ENCODE assay signal across 20 cellular contexts in genomic region chr12:129887047-129887568, GRCh38. TPM values are rescaled to one million over a fixed set of nuclear protein-coding genes. Genes with fewer than 3 reads are reported as not detected.
DNase-seq lines count a peak whose midpoint lies in the region; ATAC-seq and TF ChIP-seq lines count a peak whose summit lies in the region.
"Had no signal": no experiment of that assay in that cellular context is flagged by ENCODE, and none has a peak within 500 bp of the region (broad histone marks: within the 10 kb centered on the region; RNA-seq: fewer than 3 reads in every experiment).

No MANE protein-coding gene starts in this region.

- no peaks in the 10 kb centered on the region for H3K27me3 Mint-ChIP-seq in H9 (ENCODE audit: low read depth)
- H3K27me3 Mint-ChIP-seq: dendritic cell treated with granulocyte-macrophage colony-stimulating factor and Interleukin-4, amounts not matched to agents 40 ng/mL and 50 ng/mL, for 4 days; stimulated activated naive CD8-positive, alpha-beta T cell treated with anti-CD3 and anti-CD28 coated beads, Interleukin-15, amount 100 ng/mL, for 72 hours had no signal

- H4K5ac ChIP-seq in H9 (ENCODE audit: insufficient read length, low read depth, low read length) (no peak overlapping the region), mesendoderm (ENCODE audit: low read length) (no peak overlapping the region)

- H3K4me3 ChIP-seq in astrocyte of the spinal cord (ENCODE audit: low read depth, low read length): no peak overlapping the region
- H3K4me3 ChIP-seq in mesendoderm (ENCODE audit: low read length): no peak overlapping the region

- no peaks in the 10 kb centered on the region for H3K79me1 ChIP-seq in H9 (ENCODE audit: insufficient read depth, low read depth, low read length, poor library complexity, severe bottlenecking)
- peaks cover 2% of the 10 kb centered on the region for H3K79me1 ChIP-seq in mesendoderm (ENCODE audit: low read length)

- H3K27me3 ChIP-seq in H9 (ENCODE audit: insufficient read depth, low read length) (no peaks in the 10 kb centered on the region), mesendoderm (ENCODE audit: insufficient read depth, low read length, poor library complexity) (no peaks in the 10 kb centered on the region)
- H3K27me3 ChIP-seq: BE2C had no signal

- no peak overlapping the region for H3K27ac ChIP-seq in H9 (ENCODE audit: insufficient read length, low read depth, low read length)
- no peak overlapping the region for H3K27ac ChIP-seq in mesendoderm (ENCODE audit: low read depth, low read length)
- H3K27ac ChIP-seq: KMS-11 had no signal

- DNase-seq in H9 (no peak), NCI-H2196 treated with DMSO at 0.1 percent for 48 hours (lab: John Stamatoyannopoulos, UW; ENCODE audit: unreplicated experiment) (peak; percentile 87), astrocyte of the spinal cord (ENCODE audit: low read depth, low spot score) (peak; percentile 62), mesendoderm (peak; percentile 30), AML-193 (lab: John Stamatoyannopoulos, UW) (no peak)
- DNase-seq: activated CD4-positive, alpha-beta T cell treated with anti-CD3 and anti-CD28 coated beads, Interleukin-2, amount 50 U/mL, for 48 hours; activated T-cell treated with anti-CD3 and anti-CD28 coated beads, Interleukin-2, amount 50 U/mL, for 72 hours; amniotic stem cell; BE2C; HCEC 1CT; naive thymus-derived CD4-positive, alpha-beta T cell; NCI-H1694; SK-N-SH; stimulated activated naive CD8-positive, alpha-beta T cell treated with anti-CD3 and anti-CD28 coated beads, Interleukin-15, amount 100 ng/mL, for 72 hours had no signal

- no peaks in the 10 kb centered on the region; the same call in 1 of the 2 replicates for H3K4me1 ChIP-seq in H9 (ENCODE audit: insufficient read depth, low read length)
- H3K4me1 ChIP-seq in mesendoderm (ENCODE audit: control insufficient read depth, low read depth, low read length): peaks cover 3% of the 10 kb centered on the region
- H3K4me1 ChIP-seq: BE2C had no signal

- no peaks in the 10 kb centered on the region for H4K20me1 ChIP-seq in H9 (ENCODE audit: control insufficient read depth, insufficient read depth, insufficient read length)

- TF ChIP-seq CTCF in H9 (conservative IDR thresholded peaks at IDR 0.05): no peak
- no peak for TF ChIP-seq CTCF in astrocyte of the spinal cord (IDR thresholded peaks at IDR 0.05; ENCODE audit: low read depth, low read length)

- H3K56ac ChIP-seq in H9 (ENCODE audit: insufficient read length, low read depth, low read length) (no peak overlapping the region), mesendoderm (ENCODE audit: low read length) (no peak overlapping the region)

- H3K4me3 Mint-ChIP-seq in H9: no peak overlapping the region
- H3K4me3 Mint-ChIP-seq: activated T-cell treated with anti-CD3 and anti-CD28 coated beads, Interleukin-2, amount 50 U/mL, for 72 hours; dendritic cell treated with granulocyte-macrophage colony-stimulating factor and Interleukin-4, amounts not matched to agents 40 ng/mL and 50 ng/mL, for 4 days; naive thymus-derived CD4-positive, alpha-beta T cell; stimulated activated naive CD8-positive, alpha-beta T cell treated with anti-CD3 and anti-CD28 coated beads, Interleukin-15, amount 100 ng/mL, for 72 hours had no signal

- H3K9me3 Mint-ChIP-seq in H9: no peaks in the 10 kb centered on the region
- H3K9me3 Mint-ChIP-seq: dendritic cell treated with granulocyte-macrophage colony-stimulating factor and Interleukin-4, amounts not matched to agents 40 ng/mL and 50 ng/mL, for 4 days; stimulated activated naive CD8-positive, alpha-beta T cell treated with anti-CD3 and anti-CD28 coated beads, Interleukin-15, amount 100 ng/mL, for 72 hours had no signal

- no peak overlapping the region for H4K91ac ChIP-seq in H9 (ENCODE audit: insufficient read length, low read depth, low read length)

- in situ Hi-C loops in astrocyte of the spinal cord (cut with HindIII; ENCODE audit: low sequenced_read_pairs): no loop called here

- H3K18ac ChIP-seq in H9 (ENCODE audit: insufficient read length, low read depth, low read length) (no peak overlapping the region), mesendoderm (ENCODE audit: low read length) (no peak overlapping the region)

- H3K14ac ChIP-seq in H9 (ENCODE audit: insufficient read depth, low read length): no peak overlapping the region

- peak overlapping the region in 2 of 3 experiments; percentile 9 to 71; a peak in 3 of 7 replicates for H3K27ac Mint-ChIP-seq in H9
- H3K27ac Mint-ChIP-seq: activated T-cell treated with anti-CD3 and anti-CD28 coated beads, Interleukin-2, amount 50 U/mL, for 72 hours; dendritic cell treated with granulocyte-macrophage colony-stimulating factor and Interleukin-4, amounts not matched to agents 40 ng/mL and 50 ng/mL, for 4 days; naive thymus-derived CD4-positive, alpha-beta T cell; stimulated activated naive CD8-positive, alpha-beta T cell treated with anti-CD3 and anti-CD28 coated beads, Interleukin-15, amount 100 ng/mL, for 72 hours had no signal

- no peak overlapping the region for H3T11ph ChIP-seq in H9 (ENCODE audit: low read length)

- no peak overlapping the region for H2AFZ ChIP-seq in H9 (ENCODE audit: low read length)

- no CpG with 5 or more reads among the region's 6 CpGs for WGBS in H9 (ENCODE audit: extremely low coverage, insufficient read length, low lambda C conversion rate)
- WGBS in mesendoderm (ENCODE audit: extremely low coverage, insufficient coverage, low lambda C conversion rate): no CpG with 5 or more reads among the region's 6 CpGs

- H2BK12ac ChIP-seq in H9 (ENCODE audit: insufficient read length, low read depth, low read length): no peak overlapping the region

- H2AK5ac ChIP-seq in H9 (ENCODE audit: insufficient read length, low read length): no peak overlapping the region
- no peak overlapping the region for H2AK5ac ChIP-seq in mesendoderm (ENCODE audit: low read length)

- peaks cover 11 to 12% of the 10 kb centered on the region in 2 experiments; a peak in 3 of 4 replicates for H3K4me1 Mint-ChIP-seq in H9
- H3K4me1 Mint-ChIP-seq: naive thymus-derived CD4-positive, alpha-beta T cell; stimulated activated naive CD8-positive, alpha-beta T cell treated with anti-CD3 and anti-CD28 coated beads, Interleukin-15, amount 100 ng/mL, for 72 hours had no signal

- no peaks in the 10 kb centered on the region for H3K23me2 ChIP-seq in H9 (ENCODE audit: insufficient read length, low read depth, low read length, poor library complexity, severe bottlenecking)

- no peaks in the 10 kb centered on the region for H3K9me3 ChIP-seq in H9 (ENCODE audit: control insufficient read depth, low read depth, low read length)
- H3K9me3 ChIP-seq: BE2C, SK-N-SH had no signal

- H2BK120ac ChIP-seq in H9 (ENCODE audit: low read depth, low read length, poor library complexity, severe bottlenecking) (no peak overlapping the region), mesendoderm (ENCODE audit: low read depth, low read length) (no peak overlapping the region)

- no peak overlapping the region for H2BK15ac ChIP-seq in H9 (ENCODE audit: low read depth, low read length)
- no peak overlapping the region for H2BK15ac ChIP-seq in mesendoderm (replicated peaks; ENCODE audit: low read depth)

- H3K23ac ChIP-seq in H9 (ENCODE audit: insufficient read length, low read depth, low read length) (no peak overlapping the region), mesendoderm (ENCODE audit: low read length) (no peak overlapping the region)

- H3K36me3 Mint-ChIP-seq in H9 (ENCODE audit: insufficient read depth in 1 of 3, low read depth in 3 of 3): peaks cover 3 to 13% (median 4%) of the 10 kb centered on the region in 3 experiments; a peak in 5 of 7 replicates
- H3K36me3 Mint-ChIP-seq: naive thymus-derived CD4-positive, alpha-beta T cell had no signal

- H3K4ac ChIP-seq in H9 (ENCODE audit: low read depth, low read length) (no peak overlapping the region), mesendoderm (ENCODE audit: low read depth, low read length) (no peak overlapping the region)

- H4K8ac ChIP-seq in H9 (replicated peaks; ENCODE audit: insufficient read length, low read depth, low read length) (no peak overlapping the region), mesendoderm (ENCODE audit: low read depth, low read length) (no peak overlapping the region)

- H3K36me3 ChIP-seq in mesendoderm (ENCODE audit: control insufficient read depth, insufficient read depth, low read length): no peaks in the 10 kb centered on the region
- H3K36me3 ChIP-seq: BE2C had no signal

- peaks cover 2% of the 10 kb centered on the region; the same call in 1 of the 2 replicates for H3K79me2 ChIP-seq in H9 (ENCODE audit: insufficient read depth, low read length)
- H3K79me2 ChIP-seq in mesendoderm (ENCODE audit: control insufficient read depth, insufficient read depth, low read length): no peaks in the 10 kb centered on the region

- ATAC-seq in HG03432 (IDR thresholded peaks at IDR 0.05; ENCODE audit: unreplicated experiment) (no peak), HG02610 (IDR thresholded peaks at IDR 0.05; ENCODE audit: unreplicated experiment) (no peak), HG03457 (IDR thresholded peaks at IDR 0.05; ENCODE audit: unreplicated experiment) (no peak)
- ATAC-seq: activated T-cell treated with anti-CD3 and anti-CD28 coated beads, Interleukin-2, amount 50 U/mL, for 72 hours; naive thymus-derived CD4-positive, alpha-beta T cell; stimulated activated naive CD8-positive, alpha-beta T cell treated with anti-CD3 and anti-CD28 coated beads, Interleukin-15, amount 100 ng/mL, for 72 hours had no signal

- no peak overlapping the region for H2BK5ac ChIP-seq in H9 (ENCODE audit: insufficient read length, low read length)
- H2BK5ac ChIP-seq in mesendoderm (ENCODE audit: low read length): no peak overlapping the region

- H3K4me2 ChIP-seq in H9 (ENCODE audit: insufficient read depth, insufficient read length, low read length) (no peak overlapping the region), mesendoderm (ENCODE audit: low read length) (no peak overlapping the region)
- H3K4me2 ChIP-seq: KMS-11, SK-N-SH had no signal

- no peak overlapping the region for H2BK20ac ChIP-seq in H9 (ENCODE audit: low read depth, low read length, poor library complexity, severe bottlenecking)

- H3K9ac ChIP-seq in H9 (ENCODE audit: extremely low read depth, insufficient read length, low read length) (no peak overlapping the region), mesendoderm (ENCODE audit: low read length) (no peak overlapping the region)
- H3K9ac ChIP-seq: KMS-11, SK-N-SH had no signal

RNA-seq across cellular contexts. Expression of gene TMEM132D, which starts 16.7 kb away (rescaled TPM):
- 6.1 TPM in 2 replicates for total RNA-seq in H9 (2021)
- polyA plus RNA-seq in mesendoderm (2013, experiment 1 of 2): 3.6 TPM
- polyA plus RNA-seq in mesendoderm (2013, experiment 2 of 2): 3.7 TPM
- total RNA-seq: activated T-cell treated with anti-CD3 and anti-CD28 coated beads, Interleukin-2, amount 50 U/mL, for 72 hours; naive thymus-derived CD4-positive, alpha-beta T cell; posterior vena cava had no signal
- polyA plus RNA-seq: naive thymus-derived CD4-positive, alpha-beta T cell; SK-N-SH had no signal

Comparison
In these comparisons a context has a peak if more than half of its experiments do, and no peak if none do; other contexts are left out.
1. DNase-seq: peak in NCI-H2196 treated with DMSO at 0.1 percent for 48 hours (single experiment), astrocyte of the spinal cord (single experiment) and mesendoderm (single experiment); none in H9 (single experiment) and AML-193 (0 of 2).